ENCODE assay signal across 8 cellular contexts in genomic region chr12:52037248-52037861, GRCh38. TPM values are rescaled to one million over a fixed set of nuclear protein-coding genes. Genes with fewer than 3 reads are reported as not detected.
DNase-seq lines count a peak whose midpoint lies in the region; ATAC-seq and TF ChIP-seq lines count a peak whose summit lies in the region.

No MANE protein-coding gene starts in this region.

- CTCF ChIA-PET in A673 (lab: Charles Lee): interaction anchor here (2.5 kb wide), 1 partner anchor 12 kb away, joined by 12 read pairs; no protein-coding TSS in a partner anchor
- CTCF ChIA-PET in activated CD8-positive, alpha-beta memory T cell treated with anti-CD3 and anti-CD28 coated beads, Interleukin-2, amount 10 ng/mL, durations not matched to agents 7 days and 5 days (lab: Charles Lee): interaction anchor here (0.8 to 11.9 kb wide), 6 partner anchors 13 to 47 kb away, joined by 3 to 182 read pairs (median 4); partner anchors contain the start of genes ATG101 and NR4A1

- no peaks in the 10 kb centered on the region for H3K36me3 Mint-ChIP-seq in activated CD8-positive, alpha-beta memory T cell treated with anti-CD3 and anti-CD28 coated beads, Interleukin-2, amount 10 ng/mL, durations not matched to agents 7 days and 5 days

- no peak for TF ChIP-seq POLR2A in gastrocnemius medialis (IDR thresholded peaks at IDR 0.05)

- POLR2A ChIA-PET in A673 (lab: Charles Lee; ENCODE audit: low non-redundant PET): no interaction called here

- peak overlapping the region; percentile 42 for H3K4me3 Mint-ChIP-seq in activated CD8-positive, alpha-beta memory T cell treated with anti-CD3 and anti-CD28 coated beads, Interleukin-2, amount 10 ng/mL, durations not matched to agents 7 days and 5 days

- peaks cover 37% of the 10 kb centered on the region for H3K4me1 Mint-ChIP-seq in activated CD8-positive, alpha-beta memory T cell treated with anti-CD3 and anti-CD28 coated beads, Interleukin-2, amount 10 ng/mL, durations not matched to agents 7 days and 5 days

- DNase-seq in A673 (ENCODE audit: low spot score): peak; percentile 38
- DNase-seq in activated CD8-positive, alpha-beta memory T cell treated with anti-CD3 and anti-CD28 coated beads, Interleukin-2, amount 10 ng/mL, durations not matched to agents 7 days and 5 days: no peak
- peak; percentile 86 to 91 (median 90) for DNase-seq in right cardiac atrium
- DNase-seq in gastrocnemius medialis: peak in 1 of 2 donors; percentile 62
- DNase-seq in CD1c-positive myeloid dendritic cell (ENCODE audit: extremely low spot score): no peak
- no peak for DNase-seq in activated CD4-positive, alpha-beta T cell treated with anti-CD3 and anti-CD28 coated beads for 4 hours

- H3K27ac Mint-ChIP-seq in activated CD8-positive, alpha-beta memory T cell treated with anti-CD3 and anti-CD28 coated beads, Interleukin-2, amount 10 ng/mL, durations not matched to agents 7 days and 5 days: no peak overlapping the region

- H3K27me3 Mint-ChIP-seq in activated CD8-positive, alpha-beta memory T cell treated with anti-CD3 and anti-CD28 coated beads, Interleukin-2, amount 10 ng/mL, durations not matched to agents 7 days and 5 days: peaks cover 20% of the 10 kb centered on the region

- intact Hi-C loops in A673 (cut with micrococcal nuclease; ENCODE audit: unreplicated experiment): loop anchor here (1.0 kb wide), 1 partner anchor 14 kb away; the partner anchor contains the start of gene NR4A1
- intact Hi-C loops in right cardiac atrium (cut with DNase I): no loop called here
- intact Hi-C loops in gastrocnemius medialis (cut with DNase I; ENCODE audit: low total_unique reads): no loop called here

- no peaks in the 10 kb centered on the region for H3K9me3 Mint-ChIP-seq in activated CD8-positive, alpha-beta memory T cell treated with anti-CD3 and anti-CD28 coated beads, Interleukin-2, amount 10 ng/mL, durations not matched to agents 7 days and 5 days (ENCODE audit: low read depth)

- in situ Hi-C loops in gastrocnemius medialis (cut with MboI; ENCODE audit: low sequenced_read_pairs in 4 of 4): no loop called here

- peaks cover 22% of the 10 kb centered on the region for H3K4me1 ChIP-seq in A673 (ENCODE audit: insufficient read depth, low read length, poor library complexity, severe bottlenecking)
- peaks cover 21% of the 10 kb centered on the region for H3K4me1 ChIP-seq in right cardiac atrium (ENCODE audit: control insufficient read depth, insufficient read depth, low read length)
- H3K4me1 ChIP-seq in gastrocnemius medialis: peaks cover 33 to 63% of the 10 kb centered on the region in 2 donors

- BruUV-seq in A673 (replicated peaks; lab: Mats Ljungman, UMichigan): no TSS peak

- 0 out of 2 replicates have a peak, but pooled peaks have one; percentile 26 for TF ChIP-seq CTCF in A673 (conservative IDR thresholded peaks at IDR 0.05; ENCODE audit: low read depth, low read length)
- TF ChIP-seq CTCF in gastrocnemius medialis (IDR thresholded peaks at IDR 0.05 in 4 of 5, conservative IDR thresholded peaks at IDR 0.05 in 1 of 5): peak in 1 of 5 experiments; percentile 15

- H3K27me3 ChIP-seq in A673 (replicated peaks; ENCODE audit: insufficient read depth, low read depth, low read length, poor library complexity) (no peaks in the 10 kb centered on the region), right cardiac atrium (ENCODE audit: control insufficient read depth, insufficient read depth) (no peaks in the 10 kb centered on the region), gastrocnemius medialis (no peaks in the 10 kb centered on the region)

- H3K36me3 ChIP-seq in A673 (ENCODE audit: insufficient read depth, low read length, poor library complexity, severe bottlenecking) (no peaks in the 10 kb centered on the region), gastrocnemius medialis (no peaks in the 10 kb centered on the region)

- H3K27ac ChIP-seq in A673 (ENCODE audit: low read depth, low read length, poor library complexity, severe bottlenecking) (peak overlapping the region; percentile 93), right cardiac atrium (ENCODE audit: low read length) (peak overlapping the region; percentile 48), gastrocnemius medialis (peak overlapping the region; percentile 88 to 95 (median 90))

- peak overlapping the region; percentile 85 for H3K4me3 ChIP-seq in A673 (ENCODE audit: low read depth, low read length, poor library complexity, severe bottlenecking)
- peak overlapping the region; percentile 77 for H3K4me3 ChIP-seq in right cardiac atrium (ENCODE audit: low read length)
- H3K4me3 ChIP-seq in gastrocnemius medialis: peak overlapping the region; percentile 66 to 95 (median 66)

- 1% methylated on average over 59 of the region's 59 CpGs for WGBS in right cardiac atrium

- ATAC-seq in GM19372 (IDR thresholded peaks at IDR 0.05; ENCODE audit: low read depth, unreplicated experiment) (peak; percentile 8), right cardiac atrium (peak in 1 of 2 donors; percentile 4), gastrocnemius medialis (peak in 1 of 2 donors; percentile 2), HG02870 (IDR thresholded peaks at IDR 0.05; ENCODE audit: unreplicated experiment) (no peak)
- no peak for ATAC-seq in activated CD8-positive, alpha-beta memory T cell treated with anti-CD3 and anti-CD28 coated beads, Interleukin-2, amount 10 ng/mL, durations not matched to agents 7 days and 5 days

- H3K9me3 ChIP-seq in A673 (ENCODE audit: low read depth, low read length, poor library complexity, severe bottlenecking): no peaks in the 10 kb centered on the region
- no peaks in the 10 kb centered on the region for H3K9me3 ChIP-seq in right cardiac atrium (ENCODE audit: control insufficient read depth, low read length)
- H3K9me3 ChIP-seq in gastrocnemius medialis: no peaks in the 10 kb centered on the region

RNA-seq across cellular contexts. Expression of gene NR4A1, which starts 13.9 kb away (rescaled TPM):
- total RNA-seq in A673 (2021) (12.5 and 19.8 TPM in 2 replicates), right cardiac atrium (100 to 1,000 TPM in 2 of 4 donors, 10 to 100 TPM in 2; 50.2 to 238 (median 85.2) TPM), gastrocnemius medialis (100 to 1,000 TPM in 2 of 4 donors, 10 to 100 TPM in 2; 36.3 to 248 (median 90.1) TPM)
- 10 to 100 TPM in 1 of 2 experiments, 1 to 10 TPM in 1; 8.4 to 41.8 TPM for total RNA-seq in activated CD8-positive, alpha-beta memory T cell treated with anti-CD3 and anti-CD28 coated beads, Interleukin-2, amount 10 ng/mL, durations not matched to agents 7 days and 5 days
- 417 TPM for polyA plus RNA-seq in right cardiac atrium

RNA-seq across cellular contexts. Expression of gene TAMALIN, which starts 30.6 kb away (rescaled TPM):
- total RNA-seq in A673 (2021): 4.8 and 5.4 TPM in 2 replicates
- total RNA-seq in activated CD8-positive, alpha-beta memory T cell treated with anti-CD3 and anti-CD28 coated beads, Interleukin-2, amount 10 ng/mL, durations not matched to agents 7 days and 5 days: 1 to 10 TPM; 1.8 to 2.2 TPM
- total RNA-seq in right cardiac atrium: 10 to 100 TPM; 20.8 to 39.3 (median 30.0) TPM
- 30.3 TPM for polyA plus RNA-seq in right cardiac atrium
- total RNA-seq in gastrocnemius medialis: 10 to 100 TPM in 2 of 4 donors, 1 to 10 TPM in 2; 9.3 to 14.9 (median 11.8) TPM

RNA-seq across cellular contexts. Expression of gene ATG101, which starts 32.4 kb away (rescaled TPM):
- total RNA-seq in A673 (2021) (52.0 and 54.3 TPM in 2 replicates), right cardiac atrium (10 to 100 TPM; 24.8 to 30.2 (median 26.9) TPM), gastrocnemius medialis (10 to 100 TPM; 23.3 to 49.4 (median 37.3) TPM)
- total RNA-seq in activated CD8-positive, alpha-beta memory T cell treated with anti-CD3 and anti-CD28 coated beads, Interleukin-2, amount 10 ng/mL, durations not matched to agents 7 days and 5 days: 10 to 100 TPM; 33.3 to 42.2 TPM
- 33.0 TPM for polyA plus RNA-seq in right cardiac atrium

RNA-seq across cellular contexts. Expression of gene SMIM41, which starts 42.1 kb away (rescaled TPM):
- total RNA-seq in A673 (2021): 0.24 and 0.28 TPM in 2 replicates
- not detected for total RNA-seq in activated CD8-positive, alpha-beta memory T cell treated with anti-CD3 and anti-CD28 coated beads, Interleukin-2, amount 10 ng/mL, durations not matched to agents 7 days and 5 days
- total RNA-seq in right cardiac atrium: under 1 TPM in 3 of 4 donors, not detected in 1; 0.31 to 0.95 (median 0.44) TPM
- 0.61 TPM for polyA plus RNA-seq in right cardiac atrium
- total RNA-seq in gastrocnemius medialis: not detected

Comparison
In these comparisons a context has a peak if more than half of its experiments do, and no peak if none do; other contexts are left out.
1. DNase-seq: peak in A673 (single experiment) and right cardiac atrium (3 of 3); none in activated CD8-positive, alpha-beta memory T cell treated with anti-CD3 and anti-CD28 coated beads, Interleukin-2, amount 10 ng/mL, durations not matched to agents 7 days and 5 days (single experiment), CD1c-positive myeloid dendritic cell (single experiment) and activated CD4-positive, alpha-beta T cell treated with anti-CD3 and anti-CD28 coated beads for 4 hours (0 of 2).
2. Peak in every context shown above with its lines, with median percentiles within 50 percentile points of each other: H3K27ac ChIP-seq and H3K4me3 ChIP-seq.